Comparison of ENCODE assay signal across 7 cellular contexts in genomic region chr16:11251525-11252481, GRCh38. TPM values are rescaled to one million over a fixed set of nuclear protein-coding genes. Genes with fewer than 3 reads are reported as not detected.
DNase-seq lines count a peak whose midpoint lies in the region; ATAC-seq and TF ChIP-seq lines count a peak whose summit lies in the region.

No MANE protein-coding gene starts in this region.

- CTCF ChIA-PET in OCI-LY7 (lab: Charles Lee; ENCODE audit: unreplicated experiment), result no interaction called here
- CTCF ChIA-PET in naive thymus-derived CD4-positive, alpha-beta T cell (lab: Charles Lee), result interaction anchor here (0.6 to 1.5 kb wide), 6 partner anchors 12 to 395 kb away, joined by 3 to 5 read pairs (median 4); no protein-coding TSS in a partner anchor

- H3K79me2 ChIP-seq in OCI-LY7 (ENCODE audit: insufficient read depth, low read depth, low read length), result peaks cover 34% of the 10 kb centered on the region

- BruUV-seq in OCI-LY7 (replicated peaks; lab: Mats Ljungman, UMichigan), result no TSS peak

- peak; percentile 50 for ATAC-seq in naive thymus-derived CD4-positive, alpha-beta T cell
- no peak for ATAC-seq in HG02973 (IDR thresholded peaks at IDR 0.05; ENCODE audit: unreplicated experiment)

- H3K4me1 Mint-ChIP-seq in naive thymus-derived CD4-positive, alpha-beta T cell, result peaks cover 18 to 51% (median 31%) of the 10 kb centered on the region in 7 donors
- H3K4me1 Mint-ChIP-seq in CD14-positive monocyte, result peaks cover 15% of the 10 kb centered on the region

- no peaks in the 10 kb centered on the region for H3K9me3 ChIP-seq in OCI-LY7 (ENCODE audit: low read length)
- no peaks in the 10 kb centered on the region for H3K9me3 ChIP-seq in naive thymus-derived CD4-positive, alpha-beta T cell (ENCODE audit: control insufficient read depth in 2 of 3, low read length in 3 of 3)

- peaks cover 0 to 55% (median 5%) of the 10 kb centered on the region in 5 donors for H3K36me3 Mint-ChIP-seq in naive thymus-derived CD4-positive, alpha-beta T cell
- peaks cover 5% of the 10 kb centered on the region in 2 donors for H3K36me3 Mint-ChIP-seq in CD14-positive monocyte

- DNase-seq in OCI-LY7 (ENCODE audit: low spot score), result no peak
- peak; percentile 90 for DNase-seq in activated effector memory CD4-positive, alpha-beta T cell treated with anti-CD3 and anti-CD28 coated beads, Interleukin-2, amount 50 U/mL, for 16 hours
- peak; percentile 52 to 82 (median 74) for DNase-seq in naive thymus-derived CD4-positive, alpha-beta T cell
- DNase-seq in NCI-H146 (lab: John Stamatoyannopoulos, UW), result no peak
- no peak for DNase-seq in GM19238 (ENCODE audit: insufficient read length, low spot score)
- no peak for DNase-seq in CD14-positive monocyte (ENCODE audit: low spot score)

- H3K27ac ChIP-seq in OCI-LY7 (ENCODE audit: low read depth, low read length, poor library complexity, severe bottlenecking), result no peak overlapping the region
- H3K27ac ChIP-seq in naive thymus-derived CD4-positive, alpha-beta T cell (ENCODE audit: low read depth, low read length), result peak overlapping the region; percentile 46

- H4K20me1 ChIP-seq in OCI-LY7 (ENCODE audit: insufficient read depth, low read length), result peaks cover 25% of the 10 kb centered on the region

- H3K4me3 ChIP-seq in OCI-LY7 (ENCODE audit: low read depth, low read length, poor library complexity, severe bottlenecking), result no peak overlapping the region
- H3K4me3 ChIP-seq in naive thymus-derived CD4-positive, alpha-beta T cell (ENCODE audit: low read length), result peak overlapping the region; percentile 85

- TF ChIP-seq CTCF in OCI-LY7 (conservative IDR thresholded peaks at IDR 0.05; ENCODE audit: low read length) (no peak), CD14-positive monocyte (IDR thresholded peaks at IDR 0.05) (no peak)

- intact Hi-C loops in OCI-LY7 (cut with micrococcal nuclease; ENCODE audit: unreplicated experiment) (loop anchor here (5.0 kb wide), 1 partner anchor 155 kb away; no protein-coding TSS in a partner anchor), CD14-positive monocyte (cut with micrococcal nuclease) (loop anchor here in 1 of 2 donors (10.0 kb wide), 1 partner anchor 47 kb away; no protein-coding TSS in a partner anchor)
- intact Hi-C loops in naive thymus-derived CD4-positive, alpha-beta T cell (cut with micrococcal nuclease), result loop anchor here (1.0 to 10.0 kb wide), 9 partner anchors 19 to 833 kb away; partner anchors contain the start of genes LITAF (in 1 of the 2) and NUBP1 (in 1 of the 2)

- H3K27me3 Mint-ChIP-seq in naive thymus-derived CD4-positive, alpha-beta T cell, result no peaks in the 10 kb centered on the region
- H3K27me3 Mint-ChIP-seq in CD14-positive monocyte (ENCODE audit: low read depth in 3 of 3), result peaks cover 26 to 45% (median 35%) of the 10 kb centered on the region in 3 donors

- peak overlapping the region; percentile 68 to 94 (median 82) for H3K4me3 Mint-ChIP-seq in naive thymus-derived CD4-positive, alpha-beta T cell
- peak overlapping the region in 1 of 2 donors; percentile 33 for H3K4me3 Mint-ChIP-seq in CD14-positive monocyte

- peaks cover 46% of the 10 kb centered on the region for H3K36me3 ChIP-seq in OCI-LY7 (ENCODE audit: insufficient read depth, low read length)
- peaks cover 0 to 8% (median 6%) of the 10 kb centered on the region in 3 experiments for H3K36me3 ChIP-seq in naive thymus-derived CD4-positive, alpha-beta T cell (ENCODE audit: control insufficient read depth in 2 of 3, insufficient read depth in 3 of 3, low read length in 3 of 3)

- H3K4me2 ChIP-seq in OCI-LY7 (ENCODE audit: low read length), result peak overlapping the region; percentile 95; the same call in 1 of the 2 replicates

- H3K27ac Mint-ChIP-seq in naive thymus-derived CD4-positive, alpha-beta T cell, result peak overlapping the region; percentile 86 to 96 (median 92)
- no peak overlapping the region for H3K27ac Mint-ChIP-seq in CD14-positive monocyte

- no peaks in the 10 kb centered on the region for H3K27me3 ChIP-seq in naive thymus-derived CD4-positive, alpha-beta T cell (ENCODE audit: control insufficient read depth in 2 of 2, insufficient read depth in 2 of 2, low read length in 2 of 2)

- peaks cover 33% of the 10 kb centered on the region for H3K4me1 ChIP-seq in OCI-LY7 (ENCODE audit: insufficient read depth, low read length, poor library complexity, severe bottlenecking)
- H3K4me1 ChIP-seq in naive thymus-derived CD4-positive, alpha-beta T cell (ENCODE audit: control insufficient read depth in 2 of 2, insufficient read depth in 2 of 2, low read length in 2 of 2), result peaks cover 26 to 34% of the 10 kb centered on the region in 2 donors

- no peak overlapping the region for H2AFZ ChIP-seq in OCI-LY7 (ENCODE audit: low read length)

- H3K9me2 ChIP-seq in OCI-LY7 (ENCODE audit: insufficient read depth, low read length), result no peaks in the 10 kb centered on the region

- POLR2A ChIA-PET in OCI-LY7 (lab: Charles Lee), result interaction anchor here (0.6 to 0.7 kb wide), 3 partner anchors 68 to 647 kb away, joined by 3 to 5 read pairs (median 4); no protein-coding TSS in a partner anchor
- POLR2A ChIA-PET in naive thymus-derived CD4-positive, alpha-beta T cell (lab: Charles Lee), result interaction anchor here (0.6 to 8.2 kb wide), 9 partner anchors 11 to 307 kb away, joined by 3 to 244 read pairs (median 4); partner anchors contain the start of gene CLEC16A

- H3K9me3 Mint-ChIP-seq in naive thymus-derived CD4-positive, alpha-beta T cell, result peaks cover 0 to 2% (median 0%) of the 10 kb centered on the region in 11 donors
- peaks cover 0 to 3% (median 0%) of the 10 kb centered on the region in 7 donors for H3K9me3 Mint-ChIP-seq in CD14-positive monocyte

RNA-seq across cellular contexts. Expression of gene SOCS1, which starts 4.2 kb away (rescaled TPM):
- 45.8 and 47.1 TPM in 2 replicates for total RNA-seq in OCI-LY7 (2014; rRNA removed; shearing (Covaris generic))
- total RNA-seq in OCI-LY7 (2022), result 23.4 and 28.7 TPM in 2 replicates
- 100 to 1,000 TPM in 1 of 5 experiments, 10 to 100 TPM in 4; 12.8 to 191 (median 46.8) TPM for total RNA-seq in naive thymus-derived CD4-positive, alpha-beta T cell
- polyA plus RNA-seq in naive thymus-derived CD4-positive, alpha-beta T cell, result 10 to 100 TPM; 15.2 to 15.7 TPM
- under 1 TPM; 0.13 to 0.35 TPM for polyA plus RNA-seq in CD14-positive monocyte

RNA-seq across cellular contexts. Expression of gene TNP2, which starts 17.3 kb away (rescaled TPM):
- not detected in 2 replicates for total RNA-seq in OCI-LY7 (2014; rRNA removed; shearing (Covaris generic))
- total RNA-seq in OCI-LY7 (2022), result not detected in 2 replicates
- total RNA-seq in naive thymus-derived CD4-positive, alpha-beta T cell, result not detected
- polyA plus RNA-seq in naive thymus-derived CD4-positive, alpha-beta T cell, result not detected
- not detected for polyA plus RNA-seq in CD14-positive monocyte

RNA-seq across cellular contexts. Expression of gene PRM3, which starts 21.6 kb away (rescaled TPM):
- not detected in 2 replicates for total RNA-seq in OCI-LY7 (2014; rRNA removed; shearing (Covaris generic))
- total RNA-seq in OCI-LY7 (2022), result not detected in 2 replicates
- total RNA-seq in naive thymus-derived CD4-positive, alpha-beta T cell, result not detected
- not detected for polyA plus RNA-seq in naive thymus-derived CD4-positive, alpha-beta T cell
- not detected for polyA plus RNA-seq in CD14-positive monocyte

RNA-seq across cellular contexts. Expression of gene PRM2, which starts 24.5 kb away (rescaled TPM):
- total RNA-seq in OCI-LY7 (2014; rRNA removed; shearing (Covaris generic)), result not detected in 2 replicates
- total RNA-seq in OCI-LY7 (2022), result not detected in 2 replicates
- not detected for total RNA-seq in naive thymus-derived CD4-positive, alpha-beta T cell
- not detected for polyA plus RNA-seq in naive thymus-derived CD4-positive, alpha-beta T cell
- polyA plus RNA-seq in CD14-positive monocyte, result not detected

RNA-seq across cellular contexts. Expression of gene PRM1, which starts 29.3 kb away (rescaled TPM):
- total RNA-seq in OCI-LY7 (2014; rRNA removed; shearing (Covaris generic)), result not detected in 2 replicates
- total RNA-seq in OCI-LY7 (2022), result not detected in 2 replicates
- not detected for total RNA-seq in naive thymus-derived CD4-positive, alpha-beta T cell
- polyA plus RNA-seq in naive thymus-derived CD4-positive, alpha-beta T cell, result not detected
- not detected for polyA plus RNA-seq in CD14-positive monocyte

Comparison
In these comparisons a context has a peak if more than half of its experiments do, and no peak if none do; other contexts are left out.
1. DNase-seq: peak in activated effector memory CD4-positive, alpha-beta T cell treated with anti-CD3 and anti-CD28 coated beads, Interleukin-2, amount 50 U/mL, for 16 hours (single experiment) and naive thymus-derived CD4-positive, alpha-beta T cell (9 of 9); none in OCI-LY7 (single experiment), NCI-H146 (single experiment), GM19238 (single experiment) and CD14-positive monocyte (single experiment).
2. H3K27ac Mint-ChIP-seq: peak in naive thymus-derived CD4-positive, alpha-beta T cell (9 of 9); none in CD14-positive monocyte (0 of 7).